ENCODE assay signal across 8 cellular contexts in genomic region chr6:32940656-32941411, GRCh38. TPM values are rescaled to one million over a fixed set of nuclear protein-coding genes. Genes with fewer than 3 reads are reported as not detected.
DNase-seq lines count a peak whose midpoint lies in the region; ATAC-seq, FAIRE-seq and TF ChIP-seq lines count a peak whose summit lies in the region.

TSS of gene HLA-DMB (minus strand) at chr6:32941028. CDS start at chr6:32940807, 221 bp downstream.

- CTCF ChIA-PET in A673 (lab: Charles Lee) (interaction anchor here (1.2 to 1.6 kb wide), 2 partner anchors 43 to 72 kb away, joined by 3 to 6 read pairs; no protein-coding TSS in a partner anchor), HepG2 (lab: Yijun Ruan, JAX; ENCODE audit: low intra/inter-chr PET ratio, low total read pairs) (no interaction called here)

- no peak for TF ChIP-seq EP300 in HepG2 (IDR thresholded peaks at IDR 0.05; ENCODE audit: low read depth in 2 of 2, low read length in 2 of 2)
- no peak for TF ChIP-seq EP300 in HepG2 (CRISPR knock-in tag; IDR thresholded peaks at IDR 0.05; ENCODE audit: borderline replicate concordance)

- peaks cover 80% of the 10 kb centered on the region for H3K4me1 Mint-ChIP-seq in stimulated activated naive CD8-positive, alpha-beta T cell treated with anti-CD3 and anti-CD28 coated beads, Interleukin-15, Interleukin-2, amounts not matched to agents 100 ng/mL and 50 ng/mL, for 24 hours (ENCODE audit: low read depth)

- peak; percentile 57 for ATAC-seq in HG02610 (IDR thresholded peaks at IDR 0.05; ENCODE audit: unreplicated experiment)
- ATAC-seq in HepG2, result peak; percentile 90

- intact Hi-C loops in A673 (cut with micrococcal nuclease; ENCODE audit: unreplicated experiment), result no loop called here
- intact Hi-C loops in HepG2 (cut with micrococcal nuclease; ENCODE audit: unreplicated experiment), result no loop called here

- TF ChIP-seq CTCF in A673 (conservative IDR thresholded peaks at IDR 0.05; ENCODE audit: low read depth, low read length), result no peak
- TF ChIP-seq CTCF in HepG2 (CRISPR knock-in tag; IDR thresholded peaks at IDR 0.05), result no peak

- POLR2A ChIA-PET in A673 (lab: Charles Lee; ENCODE audit: low non-redundant PET), result interaction anchor here (0.6 to 1.3 kb wide), 2 partner anchors 31 to 43 kb away, joined by 3 to 7 read pairs; no protein-coding TSS in a partner anchor
- POLR2A ChIA-PET in HepG2 (lab: Yijun Ruan, JAX), result interaction anchor here (0.8 to 1.5 kb wide), 4 partner anchors 12 to 33 kb away, joined by 3 to 7 read pairs (median 4); partner anchors contain the start of gene HLA-DMA

- H3K79me2 ChIP-seq in HepG2 (ENCODE audit: insufficient read depth, low read length), result no peaks in the 10 kb centered on the region

- BruUV-seq in A673 (replicated peaks; lab: Mats Ljungman, UMichigan) (no TSS peak), HepG2 (replicated peaks; lab: Mats Ljungman, UMichigan) (no TSS peak)

- FAIRE-seq in GM12891 (lab: Jason Lieb, UNC), result peak; percentile 98
- FAIRE-seq in HepG2 (lab: Jason Lieb, UNC), result peak; percentile 21

- TF ChIP-seq POLR2A in GM12891 (IDR thresholded peaks at IDR 0.05; ENCODE audit: low read depth, low read length) (peak; percentile 88), HepG2 (IDR thresholded peaks at IDR 0.05; ENCODE audit: insufficient read depth in 1 of 2, low read depth in 2 of 2, low read length in 2 of 2) (no peak)

- H3K36me3 Mint-ChIP-seq in stimulated activated naive CD8-positive, alpha-beta T cell treated with anti-CD3 and anti-CD28 coated beads, Interleukin-15, Interleukin-2, amounts not matched to agents 100 ng/mL and 50 ng/mL, for 24 hours (ENCODE audit: low read depth), result peaks cover 8% of the 10 kb centered on the region

- H3K4me1 ChIP-seq in A673 (ENCODE audit: insufficient read depth, low read length, poor library complexity, severe bottlenecking) (peaks cover 8% of the 10 kb centered on the region), duodenal mucosa (ENCODE audit: control insufficient read depth in 1 of 2, insufficient read depth in 2 of 2, low read length in 2 of 2) (peaks cover 21 to 32% of the 10 kb centered on the region in 2 donors), HepG2 (ENCODE audit: insufficient read depth, low read length) (no peaks in the 10 kb centered on the region)

- DNase-seq in A673 (ENCODE audit: low spot score), result peak; percentile 81
- peak; percentile 42 for DNase-seq in GM12891 (ENCODE audit: insufficient read length, low spot score)
- peak; percentile 72 for DNase-seq in NCI-H1436 (lab: John Stamatoyannopoulos, UW)
- DNase-seq in activated CD4-positive, CD25-positive, alpha-beta regulatory T cell treated with anti-CD3 and anti-CD28 coated beads, Interleukin-2, amount 50 U/mL, for 16 hours (ENCODE audit: low read depth, low spot score), result peak; percentile 23
- peak; percentile 49 for DNase-seq in HepG2 (ENCODE audit: low spot score)

- H4K20me1 ChIP-seq in HepG2 (ENCODE audit: insufficient read depth, low read length), result no peaks in the 10 kb centered on the region

- peak within 1 kb of the TSS; percentile 54 for H3K27ac ChIP-seq in A673 (ENCODE audit: low read depth, low read length, poor library complexity, severe bottlenecking)
- peak within 1 kb of the TSS; percentile 69 for H3K27ac ChIP-seq in duodenal mucosa (ENCODE audit: low read depth, low read length)
- H3K27ac ChIP-seq in HepG2 (ENCODE audit: extremely low read length, insufficient read depth, low read length), result no peak within 1 kb of the TSS

- H3K4me3 Mint-ChIP-seq in stimulated activated naive CD8-positive, alpha-beta T cell treated with anti-CD3 and anti-CD28 coated beads, Interleukin-15, Interleukin-2, amounts not matched to agents 100 ng/mL and 50 ng/mL, for 24 hours, result peak within 1 kb of the TSS; percentile 82

- peak within 1 kb of the TSS; percentile 86 for H3K27ac Mint-ChIP-seq in stimulated activated naive CD8-positive, alpha-beta T cell treated with anti-CD3 and anti-CD28 coated beads, Interleukin-15, Interleukin-2, amounts not matched to agents 100 ng/mL and 50 ng/mL, for 24 hours

- peak within 1 kb of the TSS; percentile 60 to 65 for H3K9ac ChIP-seq in duodenal mucosa (ENCODE audit: low read depth in 1 of 2, low read length in 2 of 2)
- no peak within 1 kb of the TSS for H3K9ac ChIP-seq in HepG2 (ENCODE audit: insufficient read depth, low read depth, low read length)

- H2AFZ ChIP-seq in HepG2 (ENCODE audit: low read length), result no peak within 1 kb of the TSS

- H3K4me2 ChIP-seq in HepG2 (ENCODE audit: low read depth, low read length), result no peak within 1 kb of the TSS

- H3K4me3 ChIP-seq in A673 (ENCODE audit: low read depth, low read length, poor library complexity, severe bottlenecking) (peak within 1 kb of the TSS; percentile 24), duodenal mucosa (ENCODE audit: low read depth in 1 of 2, low read length in 2 of 2) (peak within 1 kb of the TSS; percentile 76 to 86), HepG2 (replicated peaks in 1 of 3; ENCODE audit: insufficient read depth in 1 of 3, low read depth in 2 of 3, low read length in 3 of 3) (no peak within 1 kb of the TSS; a peak in 1 of 6 replicates)

- no peaks in the 10 kb centered on the region for H3K9me3 ChIP-seq in A673 (ENCODE audit: low read depth, low read length, poor library complexity, severe bottlenecking)
- H3K9me3 ChIP-seq in duodenal mucosa (ENCODE audit: control insufficient read depth in 1 of 2, low read length in 2 of 2), result no peaks in the 10 kb centered on the region
- H3K9me3 ChIP-seq in HepG2 (ENCODE audit: low read length), result no peaks in the 10 kb centered on the region

- H3K27me3 ChIP-seq in A673 (replicated peaks; ENCODE audit: insufficient read depth, low read depth, low read length, poor library complexity) (peaks cover 5% of the 10 kb centered on the region), duodenal mucosa (ENCODE audit: control insufficient read depth in 1 of 2, insufficient read depth in 2 of 2, low read length in 2 of 2) (no peaks in the 10 kb centered on the region), HepG2 (ENCODE audit: control insufficient read depth in 1 of 2, insufficient read depth in 2 of 2, low read length in 2 of 2) (peaks cover 4 to 32% of the 10 kb centered on the region in 2 experiments; a peak in 3 of 5 replicates)

- WGBS in HepG2 (ENCODE audit: low lambda C conversion rate), result 3% methylated on average over 6 of the region's 10 CpGs

- in situ Hi-C loops in HepG2 (cut with HindIII; ENCODE audit: extremely low pct_ligation_motif_present, low pct_unique_long_range_greater_than_20kb), result no loop called here

- no peaks in the 10 kb centered on the region for H3K27me3 Mint-ChIP-seq in stimulated activated naive CD8-positive, alpha-beta T cell treated with anti-CD3 and anti-CD28 coated beads, Interleukin-15, Interleukin-2, amounts not matched to agents 100 ng/mL and 50 ng/mL, for 24 hours

- no peaks in the 10 kb centered on the region for H3K9me3 Mint-ChIP-seq in stimulated activated naive CD8-positive, alpha-beta T cell treated with anti-CD3 and anti-CD28 coated beads, Interleukin-15, Interleukin-2, amounts not matched to agents 100 ng/mL and 50 ng/mL, for 24 hours

- no peak for TF ChIP-seq RAD21 in HepG2 (CRISPR knock-in tag; IDR thresholded peaks at IDR 0.05)

- no peaks in the 10 kb centered on the region for H3K36me3 ChIP-seq in A673 (ENCODE audit: insufficient read depth, low read length, poor library complexity, severe bottlenecking)
- H3K36me3 ChIP-seq in duodenal mucosa (ENCODE audit: control insufficient read depth in 1 of 2, insufficient read depth in 2 of 2, low read length in 2 of 2), result peaks cover 8 to 9% of the 10 kb centered on the region in 2 donors
- H3K36me3 ChIP-seq in HepG2 (replicated peaks in 1 of 2; ENCODE audit: control insufficient read depth in 1 of 2, insufficient read depth in 2 of 2, low read length in 2 of 2), result no peaks in the 10 kb centered on the region

TF ChIP-seq in GM12891, 5 proteins besides CTCF, POLR2A, EP300 and RAD21 (continues in another document):
- TF ChIP-seq POU2F2 (IDR thresholded peaks at IDR 0.05; ENCODE audit: low read depth, low read length), result peak; percentile 83; the same call in 1 of the 2 replicates
- TF ChIP-seq PAX5 (IDR thresholded peaks at IDR 0.05; ENCODE audit: insufficient read depth, low read length, severe bottlenecking), result no peak
- TF ChIP-seq POLR2AphosphoS5 (IDR thresholded peaks at IDR 0.05; ENCODE audit: low read depth, low read length), result peak; percentile 84
- no peak for TF ChIP-seq SPI1 (IDR thresholded peaks at IDR 0.05; ENCODE audit: low read depth, low read length)

TF ChIP-seq in HepG2, 621 proteins besides CTCF, POLR2A, EP300 and RAD21 (continues in another document):
- TF ChIP-seq KLF9 (CRISPR knock-in tag; IDR thresholded peaks at IDR 0.05; ENCODE audit: low read depth) (no peak), ZNF468 (CRISPR knock-in tag; IDR thresholded peaks at IDR 0.05) (no peak), GPN1 (CRISPR knock-in tag; IDR thresholded peaks at IDR 0.05; ENCODE audit: borderline replicate concordance) (no peak), RFX5 (IDR thresholded peaks at IDR 0.05; ENCODE audit: low read depth, low read length) (peak; percentile 99), TCF7L2 (IDR thresholded peaks at IDR 0.05; ENCODE audit: low read depth, low read length) (no peak), PHF20 (CRISPR knock-in tag; IDR thresholded peaks at IDR 0.05) (no peak)

RNA-seq across cellular contexts. Expression of gene HLA-DMB, which starts in this region (rescaled TPM):
- 0.34 and 0.46 TPM in 2 replicates for total RNA-seq in A673 (2021)
- 358 TPM for polyA plus RNA-seq in GM12891 (2012; ENCODE audit: low read depth, missing spikeins)
- not detected in 2 replicates for total RNA-seq in HepG2 (2016; rRNA removed; fragmentation: Illumina TruSeq; extraction: Trizol)
- total RNA-seq in HepG2 (2016; cell fraction: cytosol; rRNA removed; fragmentation: Illumina TruSeq; extraction: Trizol; ENCODE audit: low read depth), result not detected in 2 replicates
- total RNA-seq in HepG2 (2016; cell fraction: insoluble cytoplasmic fraction; rRNA removed; fragmentation: Illumina TruSeq; extraction: Trizol), result not detected in 2 replicates
- total RNA-seq in HepG2 (2016; cell fraction: membrane; rRNA removed; fragmentation: Illumina TruSeq; extraction: Trizol), result not detected in 2 replicates
- not detected in 2 replicates for total RNA-seq in HepG2 (2016; cell fraction: nucleus; rRNA removed; fragmentation: Illumina TruSeq; extraction: Trizol)
- polyA plus RNA-seq in HepG2 (2011; rRNA removed), result not detected in 2 replicates
- not detected in 2 replicates for polyA plus RNA-seq in HepG2 (2011; cell fraction: cytosol; rRNA removed)
- polyA plus RNA-seq in HepG2 (2011; cell fraction: nucleus; rRNA removed), result 0.09 TPM in 1 of 2 replicates, not detected in the other
- not detected in 2 replicates for polyA plus RNA-seq in HepG2 (2012)
- not detected in 2 replicates for polyA plus RNA-seq in HepG2 (2016; cell fraction: cytosol; fragmentation: Illumina TruSeq; extraction: Trizol; ENCODE audit: low read depth)
- not detected in 2 replicates for polyA plus RNA-seq in HepG2 (2016; cell fraction: insoluble cytoplasmic fraction; fragmentation: Illumina TruSeq; extraction: Trizol; ENCODE audit: low read depth)
- not detected in 2 replicates for polyA plus RNA-seq in HepG2 (2016; cell fraction: membrane; fragmentation: Illumina TruSeq; extraction: Trizol; ENCODE audit: low read depth)
- polyA plus RNA-seq in HepG2 (2016; cell fraction: nucleus; fragmentation: Illumina TruSeq; extraction: Trizol; ENCODE audit: insufficient read depth, low read depth), result not detected in 2 replicates
- not detected in 2 replicates for polyA minus RNA-seq in HepG2 (2011; rRNA and poly(A)+ RNA removed; ENCODE audit: low replicate concordance)
- polyA minus RNA-seq in HepG2 (2011; cell fraction: cytosol; rRNA and poly(A)+ RNA removed), result not detected in 2 replicates
- polyA minus RNA-seq in HepG2 (2011; cell fraction: nucleus; rRNA and poly(A)+ RNA removed), result not detected in 2 replicates

Comparison
In these comparisons a context has a peak if more than half of its experiments do, and no peak if none do; other contexts are left out.
1. Peak in DNase-seq, H3K4me3 ChIP-seq and H3K27ac ChIP-seq in A673; RNA of the gene not detected or under 1 TPM.
2. Peak in DNase-seq and ATAC-seq in HepG2; RNA of the gene not detected or under 1 TPM.
3. DNase-seq: peak in every context shown above with its lines; median percentile 81 in A673; 72 in NCI-H1436; 49 in HepG2; 42 in GM12891; 23 in activated CD4-positive, CD25-positive, alpha-beta regulatory T cell treated with anti-CD3 and anti-CD28 coated beads, Interleukin-2, amount 50 U/mL, for 16 hours.
4. H3K4me3 ChIP-seq: peak in duodenal mucosa (2 of 2); none in HepG2 (0 of 3).